Comparison of ENCODE assay signal across 8 cellular contexts in genomic region chr11:105034494-105035261, GRCh38. TPM values are rescaled to one million over a fixed set of nuclear protein-coding genes. Genes with fewer than 3 reads are reported as not detected.
DNase-seq lines count a peak whose midpoint lies in the region; ATAC-seq and TF ChIP-seq lines count a peak whose summit lies in the region.
"Not testable (repeated sequence)": the region's sequence is repeated elsewhere in the genome, so short reads cannot be mapped to it uniquely, and the experiment has no call there.

CASP1 (minus strand) TSS chr11:105035144; CDS start chr11:105035113, 31 bp downstream.

- peak; percentile 27 for DNase-seq in GM10266 (ENCODE audit: extremely low spot score)
- DNase-seq in SK-N-MC (ENCODE audit: low read depth, low spot score); thoracic aorta (ENCODE audit: low spot score): not testable (repeated sequence)
- DNase-seq in fibroblast of the conjunctiva (ENCODE audit: low read depth): peak; percentile 72
- DNase-seq in naive thymus-derived CD8-positive, alpha-beta T cell: peak in 5 of 10 donors; percentile 18 to 55 (median 41)

- not testable (repeated sequence) for H3K27me3 ChIP-seq in thoracic aorta (replicated peaks; ENCODE audit: insufficient read depth)

- H3K9me3 ChIP-seq in SK-N-MC (ENCODE audit: low read depth, low read length); thoracic aorta: not testable (repeated sequence)

- not testable (repeated sequence) for H3K9me3 Mint-ChIP-seq in naive thymus-derived CD8-positive, alpha-beta T cell

- H3K4me3 ChIP-seq in SK-N-MC (peak within 1 kb of the TSS; percentile 38; the same call in 1 of the 2 replicates), thoracic aorta (peak within 1 kb of the TSS; percentile 65)

- H3K36me3 Mint-ChIP-seq in naive thymus-derived CD8-positive, alpha-beta T cell: peaks cover 21 to 43% (median 42%) of the 10 kb centered on the region in 3 donors

- 11 to 64% (median 13%) methylated on average over 3 of the region's 3 CpGs for WGBS in adipose tissue, 3 donors

- peak within 1 kb of the TSS; percentile 87 to 100 (median 98) for H3K27ac Mint-ChIP-seq in naive thymus-derived CD8-positive, alpha-beta T cell

- H3K9ac ChIP-seq in SK-N-MC (ENCODE audit: insufficient read length): not testable (repeated sequence)

- H3K4me1 Mint-ChIP-seq in naive thymus-derived CD8-positive, alpha-beta T cell: peaks cover 24 to 52% (median 48%) of the 10 kb centered on the region in 4 donors

- POLR2A ChIA-PET in naive thymus-derived CD8-positive, alpha-beta T cell (lab: Charles Lee): interaction anchor here (0.6 to 1.3 kb wide), 3 partner anchors 9 to 116 kb away, joined by 4 to 8 read pairs (median 4); no protein-coding TSS in a partner anchor

- H3K4me3 Mint-ChIP-seq in naive thymus-derived CD8-positive, alpha-beta T cell: peak within 1 kb of the TSS; percentile 86 to 99 (median 94)

- H3K27me3 Mint-ChIP-seq in naive thymus-derived CD8-positive, alpha-beta T cell: not testable (repeated sequence)

- ATAC-seq in GM21619 (IDR thresholded peaks at IDR 0.05; ENCODE audit: unreplicated experiment) (peak; percentile 94), HG03457 (IDR thresholded peaks at IDR 0.05; ENCODE audit: unreplicated experiment) (peak; percentile 97), thoracic aorta (ENCODE audit: insufficient number of reproducible peaks, low FRiP score, low read depth) (peak; percentile 76)
- peak; percentile 75 to 83 for ATAC-seq in naive thymus-derived CD8-positive, alpha-beta T cell

- peaks cover 3 to 13% of the 10 kb centered on the region in 2 donors for H3K4me1 ChIP-seq in thoracic aorta (ENCODE audit: control insufficient read depth in 1 of 2, low read depth in 2 of 2)

- not testable (repeated sequence) for H3K27ac ChIP-seq in SK-N-MC; adipose tissue (ENCODE audit: low read depth, low read length)
- peak within 1 kb of the TSS; percentile 2 to 39 for H3K27ac ChIP-seq in thoracic aorta

- TF ChIP-seq CTCF in GM10266 (IDR thresholded peaks at IDR 0.05; ENCODE audit: control insufficient read depth, insufficient read depth, low read depth, missing control alignments); thoracic aorta (IDR thresholded peaks at IDR 0.05): not testable (repeated sequence)

- H3K36me3 ChIP-seq in SK-N-MC (ENCODE audit: insufficient read depth, low read length); thoracic aorta: not testable (repeated sequence)

RNA-seq across cellular contexts. Expression of gene CASP1, which starts in this region (rescaled TPM):
- polyA plus RNA-seq in adipose tissue: 10 to 100 TPM in 2 of 3 donors, 1 to 10 TPM in 1; 4.3 to 24.5 (median 22.2) TPM
- total RNA-seq in naive thymus-derived CD8-positive, alpha-beta T cell: 10 to 100 TPM; 42.8 to 47.3 TPM
- 10 to 100 TPM; 63.9 to 96.1 (median 65.3) TPM for polyA plus RNA-seq in naive thymus-derived CD8-positive, alpha-beta T cell
- 10 to 100 TPM in 1 of 2 donors, 1 to 10 TPM in 1; 9.1 to 10.1 TPM for total RNA-seq in thoracic aorta
